ENCODE assay signal across 8 cellular contexts in the genomic region with DNA sequence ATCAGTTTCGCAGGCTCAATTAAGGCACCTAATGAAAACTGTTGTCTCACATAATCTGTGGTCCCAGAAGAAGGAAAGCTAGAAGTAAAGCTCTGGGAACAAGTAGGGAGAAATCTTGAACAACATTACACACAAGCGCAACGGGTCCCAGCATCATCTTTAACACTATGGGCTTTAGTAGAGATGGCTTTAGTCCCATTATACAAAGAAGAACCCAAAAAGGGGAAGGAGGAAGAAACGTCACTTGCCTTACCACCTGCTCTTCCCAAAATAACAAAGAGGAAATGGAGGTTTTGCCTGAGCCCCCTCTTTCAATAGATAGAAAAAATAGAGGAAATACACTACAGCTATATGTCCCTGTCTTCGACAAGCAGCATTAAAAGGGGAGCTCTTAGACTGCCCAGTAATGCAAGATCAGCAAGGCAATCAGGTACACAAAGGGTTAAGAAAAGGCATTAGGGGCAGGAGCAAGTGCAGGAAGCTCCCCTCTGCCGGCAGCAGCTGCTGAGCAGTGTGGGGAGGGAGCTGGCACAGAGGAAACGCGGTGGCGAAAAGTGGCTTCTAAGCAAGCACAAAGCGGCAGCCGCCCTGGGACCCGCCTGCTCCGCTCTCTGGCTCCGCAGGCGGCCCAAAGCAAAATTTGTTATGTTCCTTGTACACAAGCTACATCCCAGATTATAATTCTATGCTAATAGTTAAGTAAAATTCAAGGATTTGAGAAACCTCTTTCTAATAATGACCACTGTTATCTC.
DNase-seq lines count a peak whose midpoint lies in the region; ATAC-seq and TF ChIP-seq lines count a peak whose summit lies in the region.
"Not testable (repeated sequence)": the region's sequence is repeated elsewhere in the genome, so short reads cannot be mapped to it uniquely, and the experiment has no call there.

No MANE protein-coding gene starts in this region.

- peak overlapping the region; percentile 28 for H3K4me3 Mint-ChIP-seq in T-helper 17 cell
- not testable (repeated sequence) for H3K4me3 Mint-ChIP-seq in activated T-cell treated with anti-CD3 and anti-CD28 coated beads, Interleukin-2, amount 50 U/mL, for 4 hours
- H3K4me3 Mint-ChIP-seq in stimulated activated naive CD8-positive, alpha-beta T cell treated with anti-CD3 and anti-CD28 coated beads, Interleukin-15, amount 100 ng/mL, for 72 hours = peak overlapping the region; percentile 35 to 55

- not testable (repeated sequence) for H2AFZ ChIP-seq in Loucy (ENCODE audit: low read length)

- not testable (repeated sequence) for H3K9me2 ChIP-seq in Loucy (replicated peaks; ENCODE audit: low read depth, low read length)

- H3F3A ChIP-seq in Loucy (ENCODE audit: low read depth) = not testable (repeated sequence)

- H4K20me1 ChIP-seq in Loucy (ENCODE audit: insufficient read depth, low read length, poor library complexity, severe bottlenecking) = not testable (repeated sequence)

- H3K9ac ChIP-seq in Loucy (ENCODE audit: low read depth, low read length, poor library complexity, severe bottlenecking) = peak overlapping the region; percentile 71

- H3K27me3 Mint-ChIP-seq in T-helper 17 cell; activated T-cell treated with anti-CD3 and anti-CD28 coated beads, Interleukin-2, amount 50 U/mL, for 4 hours (ENCODE audit: low read depth); stimulated activated naive CD8-positive, alpha-beta T cell treated with anti-CD3 and anti-CD28 coated beads, Interleukin-15, amount 100 ng/mL, for 72 hours: not testable (repeated sequence)

- intact Hi-C loops in left ventricle myocardium inferior (cut with micrococcal nuclease) = not testable (repeated sequence)

- H3K27ac ChIP-seq in left ventricle myocardium inferior (replicated peaks) = not testable (repeated sequence)

- peak overlapping the region; percentile 72 for H3K4me2 ChIP-seq in Loucy (ENCODE audit: low read depth, low read length, poor library complexity, severe bottlenecking)

- DNase-seq in T-helper 17 cell (peak in 1 of 3 donors; percentile 40), left ventricle myocardium inferior (peak; percentile 10)
- peak; percentile 34 for DNase-seq in activated T-cell treated with anti-CD3 and anti-CD28 coated beads, Interleukin-2, amount 50 U/mL, for 4 hours
- not testable (repeated sequence) for DNase-seq in stimulated activated naive CD8-positive, alpha-beta T cell treated with anti-CD3 and anti-CD28 coated beads, Interleukin-15, amount 100 ng/mL, for 72 hours

- ATAC-seq in GM18520 (IDR thresholded peaks at IDR 0.05; ENCODE audit: unreplicated experiment) (peak; percentile 39), GM21423 (IDR thresholded peaks at IDR 0.05; ENCODE audit: unreplicated experiment) (peak; percentile 73), HG02885 (IDR thresholded peaks at IDR 0.05; ENCODE audit: poor library complexity, unreplicated experiment) (peak; percentile 53), T-helper 17 cell (peak; percentile 93)
- ATAC-seq in activated T-cell treated with anti-CD3 and anti-CD28 coated beads, Interleukin-2, amount 50 U/mL, for 4 hours = peak; percentile 70 to 78
- peak; percentile 67 for ATAC-seq in stimulated activated naive CD8-positive, alpha-beta T cell treated with anti-CD3 and anti-CD28 coated beads, Interleukin-15, amount 100 ng/mL, for 72 hours

- peaks cover 35% of the 10 kb centered on the region for H3K4me1 ChIP-seq in Loucy (ENCODE audit: insufficient read depth, low read length, poor library complexity, severe bottlenecking)
- H3K4me1 ChIP-seq in left ventricle myocardium inferior = not testable (repeated sequence)

- H3K4me3 ChIP-seq in Loucy (ENCODE audit: low read length, poor library complexity, severe bottlenecking) = peak overlapping the region; percentile 58
- not testable (repeated sequence) for H3K4me3 ChIP-seq in left ventricle myocardium inferior

- H3K27me3 ChIP-seq in Loucy (ENCODE audit: insufficient read depth, low read length, poor library complexity, severe bottlenecking); left ventricle myocardium inferior (ENCODE audit: low read depth): not testable (repeated sequence)

- not testable (repeated sequence) for H3K79me2 ChIP-seq in Loucy (ENCODE audit: insufficient read depth, low read length)

- TF ChIP-seq CTCF in Loucy (conservative IDR thresholded peaks at IDR 0.05; ENCODE audit: low read length); left ventricle myocardium inferior (IDR thresholded peaks at IDR 0.05; ENCODE audit: borderline replicate concordance): not testable (repeated sequence)

- H3K36me3 Mint-ChIP-seq in T-helper 17 cell (ENCODE audit: low read depth); activated T-cell treated with anti-CD3 and anti-CD28 coated beads, Interleukin-2, amount 50 U/mL, for 4 hours (ENCODE audit: insufficient read depth): not testable (repeated sequence)

- H3K9me3 Mint-ChIP-seq in activated T-cell treated with anti-CD3 and anti-CD28 coated beads, Interleukin-2, amount 50 U/mL, for 4 hours; stimulated activated naive CD8-positive, alpha-beta T cell treated with anti-CD3 and anti-CD28 coated beads, Interleukin-15, amount 100 ng/mL, for 72 hours: not testable (repeated sequence)

- H3K4me1 Mint-ChIP-seq in T-helper 17 cell = peaks cover 13% of the 10 kb centered on the region
- H3K4me1 Mint-ChIP-seq in activated T-cell treated with anti-CD3 and anti-CD28 coated beads, Interleukin-2, amount 50 U/mL, for 4 hours (ENCODE audit: low read depth) = not testable (repeated sequence)
- H3K4me1 Mint-ChIP-seq in stimulated activated naive CD8-positive, alpha-beta T cell treated with anti-CD3 and anti-CD28 coated beads, Interleukin-15, amount 100 ng/mL, for 72 hours = peaks cover 20% of the 10 kb centered on the region

- H3K36me3 ChIP-seq in Loucy (ENCODE audit: insufficient read depth, low read length); left ventricle myocardium inferior: not testable (repeated sequence)

- H3K27ac Mint-ChIP-seq in T-helper 17 cell = peak overlapping the region; percentile 4
- H3K27ac Mint-ChIP-seq in stimulated activated naive CD8-positive, alpha-beta T cell treated with anti-CD3 and anti-CD28 coated beads, Interleukin-15, amount 100 ng/mL, for 72 hours = peak overlapping the region in 1 of 2 donors; percentile 57

- not testable (repeated sequence) for H3K9me3 ChIP-seq in Loucy (ENCODE audit: insufficient read depth, low read depth, low read length); T-helper 17 cell (ENCODE audit: control insufficient read depth, low read length, poor library complexity, severe bottlenecking); left ventricle myocardium inferior (replicated peaks)

Comparison
In these comparisons a context has a peak if more than half of its experiments do, and no peak if none do; other contexts are left out.
1. ATAC-seq: peak in every context shown above with its lines; median percentile 93 in T-helper 17 cell; 74 in activated T-cell treated with anti-CD3 and anti-CD28 coated beads, Interleukin-2, amount 50 U/mL, for 4 hours; 73 in GM21423; 67 in stimulated activated naive CD8-positive, alpha-beta T cell treated with anti-CD3 and anti-CD28 coated beads, Interleukin-15, amount 100 ng/mL, for 72 hours; 53 in HG02885; 39 in GM18520.